In genomic region chr1:83751602-83752001, GRCh38 we compare ENCODE assay signal across 16 cellular contexts.
"Had no signal": no experiment of that assay in that cellular context is flagged by ENCODE, and none has a peak within 500 bp of the region (broad histone marks: within the 10 kb centered on the region; RNA-seq: fewer than 3 reads in every experiment).

No MANE protein-coding gene starts in this region.

- H2AFZ ChIP-seq: hepatocyte had no signal

- H3K27ac Mint-ChIP-seq: effector memory CD8-positive, alpha-beta T cell; naive thymus-derived CD8-positive, alpha-beta T cell had no signal

- H3K79me2 ChIP-seq: hepatocyte had no signal

- H3K9me3 ChIP-seq: mucosa of descending colon, ovary, upper lobe of right lung, vagina had no signal

- H3K4me2 ChIP-seq: hepatocyte, smooth muscle cell had no signal

- H3K4me1 ChIP-seq: upper lobe of right lung, vagina had no signal

- H3K36me3 ChIP-seq: ovary, upper lobe of right lung, vagina had no signal

- H3K4me1 Mint-ChIP-seq: naive thymus-derived CD8-positive, alpha-beta T cell had no signal

- H3K4me3 ChIP-seq: hepatocyte, mucosa of descending colon, ovary, smooth muscle cell, upper lobe of right lung, vagina had no signal

- DNase-seq: effector memory CD8-positive, alpha-beta T cell; foreskin melanocyte; head of caudate nucleus; islet precursor cell; mammary epithelial cell; mucosa of descending colon; naive thymus-derived CD8-positive, alpha-beta T cell; nucleus accumbens; ovary; right cardiac atrium; stimulated activated CD4-positive, alpha-beta T cell treated with anti-CD3 and anti-CD28 coated beads, Interleukin-2, amount 100 ng/mL, for 48 hours; stimulated activated naive CD4-positive, alpha-beta T cell treated with Interleukin-2 at 50 U/mL for 16 hours; upper lobe of right lung had no signal

- H3K27me3 Mint-ChIP-seq: effector memory CD8-positive, alpha-beta T cell had no signal

- H3K4me3 Mint-ChIP-seq: effector memory CD8-positive, alpha-beta T cell; naive thymus-derived CD8-positive, alpha-beta T cell had no signal

- H3K27ac ChIP-seq: hepatocyte, ovary, upper lobe of right lung, vagina had no signal

- H3K27me3 ChIP-seq: hepatocyte, ovary, upper lobe of right lung, vagina had no signal
